ENCODE assay signal across 23 cellular contexts in genomic region chr1:230502306-230502705, GRCh38.
"Had no signal": no experiment of that assay in that cellular context is flagged by ENCODE, and none has a peak within 500 bp of the region (broad histone marks: within the 10 kb centered on the region; RNA-seq: fewer than 3 reads in every experiment).

No MANE protein-coding gene starts in this region.

- H3K27me3 ChIP-seq: testis, transverse colon had no signal

- H3K4me1 Mint-ChIP-seq: activated naive CD4-positive, alpha-beta T cell treated with anti-CD3 and anti-CD28 coated beads, Interleukin-2, amount 50 U/mL, for 24 hours had no signal

- DNase-seq: activated B cell treated with CpG ODN at 0.5 μM for 24 hours; activated CD4-positive, alpha-beta T cell treated with anti-CD3 and anti-CD28 coated beads, Interleukin-2, amount 50 U/mL, for 1 hour; activated CD8-positive, alpha-beta memory T cell treated with anti-CD3 and anti-CD28 coated beads, Interleukin-2, amount 10 ng/mL, durations not matched to agents 7 days and 5 days; activated CD8-positive, alpha-beta T cell treated with anti-CD3 and anti-CD28 coated beads, Interleukin-2, amount 10 ng/mL, durations not matched to agents 7 days and 5 days; activated T-cell treated with anti-CD3 and anti-CD28 coated beads, Interleukin-2, amount 50 U/mL, for 48 hours; effector memory CD4-positive, alpha-beta T cell; head of caudate nucleus; hippocampal formation; immature natural killer cell; kidney; midbrain; posterior cingulate gyrus; right cardiac atrium; stimulated activated CD4-positive, alpha-beta T cell treated with anti-CD3 and anti-CD28 coated beads, Interleukin-2, amount 100 ng/mL, for 48 hours; stimulated activated naive CD4-positive, alpha-beta T cell treated with Interleukin-2 at 50 U/mL for 16 hours; T-helper 17 cell; testis had no signal

- H3K9me3 Mint-ChIP-seq: activated B cell treated with CpG ODN at 0.5 μM for 24 hours; activated naive CD4-positive, alpha-beta T cell treated with anti-CD3 and anti-CD28 coated beads, Interleukin-2, amount 50 U/mL, for 24 hours; activated T-helper 2 cell treated with anti-CD3 and anti-CD28 coated beads, Interferon-gamma antibody, Interleukin-2, Interleukin-4, amounts not matched to agents 10 μg/mL and 5 μg/mL and 100 μg/mL, durations not matched to agents 14 hours and 24 hours and 36 hours; central memory CD8-positive, alpha-beta T cell; memory B cell; natural killer cell treated with Interleukin-12 subunit alpha and Interleukin-12 subunit beta and Interleukin-15 and Interleukin-18, amount 100 ng/mL, for 72 hours had no signal

- H3K4me3 Mint-ChIP-seq: activated B cell treated with CpG ODN at 0.5 μM for 24 hours; activated CD8-positive, alpha-beta memory T cell treated with anti-CD3 and anti-CD28 coated beads, Interleukin-2, amount 10 ng/mL, durations not matched to agents 7 days and 5 days; activated CD8-positive, alpha-beta T cell treated with anti-CD3 and anti-CD28 coated beads, Interleukin-2, amount 10 ng/mL, durations not matched to agents 7 days and 5 days; activated naive CD4-positive, alpha-beta T cell treated with anti-CD3 and anti-CD28 coated beads, Interleukin-2, amount 50 U/mL, for 24 hours; central memory CD8-positive, alpha-beta T cell; immature natural killer cell; memory B cell; natural killer cell treated with Interleukin-12 subunit alpha and Interleukin-12 subunit beta and Interleukin-15 and Interleukin-18, amount 100 ng/mL, for 72 hours; T-helper 17 cell had no signal

- H3K27ac ChIP-seq: testis, transverse colon had no signal

- H3K27ac Mint-ChIP-seq: activated B cell treated with CpG ODN at 0.5 μM for 24 hours; activated CD8-positive, alpha-beta memory T cell treated with anti-CD3 and anti-CD28 coated beads, Interleukin-2, amount 10 ng/mL, durations not matched to agents 7 days and 5 days; activated CD8-positive, alpha-beta T cell treated with anti-CD3 and anti-CD28 coated beads, Interleukin-2, amount 10 ng/mL, durations not matched to agents 7 days and 5 days; activated naive CD4-positive, alpha-beta T cell treated with anti-CD3 and anti-CD28 coated beads, Interleukin-2, amount 50 U/mL, for 24 hours; activated T-helper 2 cell treated with anti-CD3 and anti-CD28 coated beads, Interferon-gamma antibody, Interleukin-2, Interleukin-4, amounts not matched to agents 10 μg/mL and 5 μg/mL and 100 μg/mL, durations not matched to agents 14 hours and 24 hours and 36 hours; immature natural killer cell; memory B cell; natural killer cell treated with Interleukin-12 subunit alpha and Interleukin-12 subunit beta and Interleukin-15 and Interleukin-18, amount 100 ng/mL, for 72 hours; T-helper 17 cell had no signal

- H3K36me3 ChIP-seq: transverse colon had no signal

- H3K4me1 ChIP-seq: testis had no signal

- ATAC-seq: activated CD8-positive, alpha-beta memory T cell treated with anti-CD3 and anti-CD28 coated beads, Interleukin-2, amount 10 ng/mL, durations not matched to agents 7 days and 5 days; activated CD8-positive, alpha-beta T cell treated with anti-CD3 and anti-CD28 coated beads, Interleukin-2, amount 10 ng/mL, durations not matched to agents 7 days and 5 days; natural killer cell treated with Interleukin-12 subunit alpha and Interleukin-12 subunit beta and Interleukin-15 and Interleukin-18, amount 100 ng/mL, for 72 hours; right cardiac atrium; T-helper 17 cell had no signal

- H3K36me3 Mint-ChIP-seq: activated CD8-positive, alpha-beta memory T cell treated with anti-CD3 and anti-CD28 coated beads, Interleukin-2, amount 10 ng/mL, durations not matched to agents 7 days and 5 days; activated naive CD4-positive, alpha-beta T cell treated with anti-CD3 and anti-CD28 coated beads, Interleukin-2, amount 50 U/mL, for 24 hours; immature natural killer cell; memory B cell; natural killer cell treated with Interleukin-12 subunit alpha and Interleukin-12 subunit beta and Interleukin-15 and Interleukin-18, amount 100 ng/mL, for 72 hours had no signal

- H3K4me3 ChIP-seq: testis, transverse colon had no signal

- H3K9me3 ChIP-seq: testis, transverse colon had no signal
